28 cellular contexts compared by ENCODE assay signal in the genomic region with DNA sequence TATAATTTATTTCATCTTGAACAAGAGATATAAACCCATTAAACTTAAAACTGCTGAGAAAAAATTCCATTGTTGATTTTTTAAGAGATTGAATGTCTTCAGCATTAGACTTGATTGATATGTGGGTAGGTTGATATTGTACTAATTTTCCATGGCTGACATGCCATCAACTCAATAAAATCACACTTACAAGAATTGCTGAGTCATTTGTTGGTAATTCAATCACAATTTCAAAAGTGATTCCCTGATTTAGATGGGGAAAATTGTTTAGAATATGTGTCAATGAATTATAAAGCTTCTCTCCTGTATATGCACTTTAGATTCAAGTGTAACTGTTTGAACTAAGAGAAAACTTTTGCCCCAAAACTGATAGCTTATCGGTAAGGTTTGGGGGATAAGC.
"Had no signal": no experiment of that assay in that cellular context is flagged by ENCODE, and none has a peak within 500 bp of the region (broad histone marks: within the 10 kb centered on the region; RNA-seq: fewer than 3 reads in every experiment).

No MANE protein-coding gene starts in this region.

- H3K4me2 ChIP-seq: neural progenitor cell, smooth muscle cell had no signal

- H3K4me3 ChIP-seq: neural progenitor cell, ovary, psoas muscle, skin epidermis, smooth muscle cell, spleen, suprapubic skin, testis, tibial artery, transverse colon, upper lobe of right lung, uterus had no signal

- DNase-seq: natural killer cell; occipital lobe; ovary; posterior cingulate gyrus; psoas muscle; right cardiac atrium; spleen; stimulated activated CD4-positive, alpha-beta T cell treated with anti-CD3 and anti-CD28 coated beads, Interleukin-12 subunit alpha, Interleukin-12 subunit beta, amount 100 ng/mL, for 4 hours; stimulated activated CD4-positive, alpha-beta T cell treated with anti-CD3 and anti-CD28 coated beads, Interleukin-1b, Interleukin-23, amount 100 ng/mL, for 48 hours; stimulated activated CD4-positive, alpha-beta T cell treated with anti-CD3 and anti-CD28 coated beads, Interleukin-4, amount 100 ng/mL, for 1 hour; stimulated activated CD4-positive, alpha-beta T cell treated with anti-CD3 and anti-CD28 coated beads, Interleukin-4, amount 100 ng/mL, for 4 hours; stimulated activated CD8-positive, alpha-beta memory T cell treated with anti-CD3 and anti-CD28 coated beads, Interleukin-4, amount 100 ng/mL, for 48 hours; stimulated activated naive CD4-positive, alpha-beta T cell; stimulated activated naive CD8-positive, alpha-beta T cell treated with anti-CD3 and anti-CD28 coated beads, Interleukin-15, amount 100 ng/mL, for 72 hours; stimulated activated naive CD8-positive, alpha-beta T cell treated with anti-CD3 and anti-CD28 coated beads, Interleukin-15, Interleukin-2, amounts not matched to agents 100 U/mL and 50 U/mL, for 24 hours; substantia nigra; testis; tibial artery; transverse colon; upper lobe of right lung; uterus had no signal

- H2AFZ ChIP-seq: neural progenitor cell, parathyroid adenoma had no signal

- H3K9ac ChIP-seq: neural progenitor cell, parathyroid adenoma had no signal

- H3K9me3 ChIP-seq: ovary, psoas muscle, testis, tibial artery, transverse colon, upper lobe of right lung, uterus had no signal

- H3K4me1 ChIP-seq: neural progenitor cell, parathyroid adenoma, psoas muscle, spleen, suprapubic skin, testis, tibial artery, transverse colon, upper lobe of right lung, uterus had no signal

- ATAC-seq: natural killer cell; psoas muscle; right cardiac atrium; sciatic nerve; stimulated activated memory B cell treated with anti-CD40 and anti-IgM and Interleukin-4, amounts not matched to agents 10 μg/mL and 1 μg/mL and 100 μg/mL, for 72 hours; stimulated activated naive CD8-positive, alpha-beta T cell treated with anti-CD3 and anti-CD28 coated beads, Interleukin-15, amount 100 ng/mL, for 72 hours; stimulated activated naive CD8-positive, alpha-beta T cell treated with anti-CD3 and anti-CD28 coated beads, Interleukin-15, Interleukin-2, amounts not matched to agents 100 U/mL and 50 U/mL, for 24 hours; upper lobe of right lung had no signal

- H3K27me3 ChIP-seq: neural progenitor cell, ovary, spleen, suprapubic skin, testis, tibial artery, transverse colon, upper lobe of right lung, uterus had no signal

- H3K36me3 ChIP-seq: neural progenitor cell, ovary, spleen, suprapubic skin, tibial artery, transverse colon, upper lobe of right lung, uterus had no signal

- H3K27ac ChIP-seq: neural progenitor cell, ovary, parathyroid adenoma, psoas muscle, skin epidermis, spleen, suprapubic skin, testis, tibial artery, transverse colon, upper lobe of right lung, uterus had no signal

- H3K79me2 ChIP-seq: parathyroid adenoma had no signal
